2 cellular contexts compared by ENCODE assay signal in the genomic region with DNA sequence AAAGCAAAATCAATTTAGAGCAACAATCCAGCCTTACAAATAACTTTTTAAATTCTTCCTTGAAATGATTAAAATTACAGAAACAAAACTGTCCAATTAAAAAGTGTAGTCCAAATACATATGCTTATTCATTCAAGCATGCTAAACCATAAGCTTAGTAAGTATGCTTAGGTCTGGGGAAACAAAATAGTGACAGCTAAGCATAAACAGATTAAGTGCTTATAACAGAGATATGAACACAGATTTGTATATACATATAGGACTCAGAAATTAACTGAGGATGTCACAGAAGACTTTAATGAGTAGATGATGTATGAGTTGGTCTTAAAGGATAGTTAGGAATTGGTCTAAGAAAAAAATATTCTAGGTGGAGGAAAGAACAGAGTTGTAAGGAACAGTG.
TF ChIP-seq lines count a peak whose summit lies in the region.

No MANE protein-coding gene starts in this region.

TF ChIP-seq in HepG2, 621 proteins besides CTCF, POLR2A, EP300 and RAD21:
- TF ChIP-seq ZNF766 (CRISPR knock-in tag; IDR thresholded peaks at IDR 0.05; ENCODE audit: borderline replicate concordance) (no peak), MAFF (IDR thresholded peaks at IDR 0.05; ENCODE audit: low read depth, low read length) (peak; percentile 53), MAFK (conservative IDR thresholded peaks at IDR 0.05 in 1 of 2, IDR thresholded peaks at IDR 0.05 in 1 of 2; ENCODE audit: low read length in 2 of 2) (peak; percentile 30 to 65; a peak in 3 of 4 replicates)

TF ChIP-seq in IMR-90, 13 proteins besides CTCF, POLR2A, EP300 and RAD21:
- TF ChIP-seq MAFK (IDR thresholded peaks at IDR 0.05; ENCODE audit: low read depth, low read length) (peak; percentile 30; the same call in 1 of the 2 replicates), MXI1 (IDR thresholded peaks at IDR 0.05; ENCODE audit: borderline replicate concordance, low read depth, low read length) (no peak)
